ENCODE assay signal across 21 cellular contexts in genomic region chr11:66368484-66368883, GRCh38. TPM values are rescaled to one million over a fixed set of nuclear protein-coding genes. Genes with fewer than 3 reads are reported as not detected.
A peak's percentile ranks its signal among the peaks of the same experiment; 100 is the strongest.
DNase-seq lines count a peak whose midpoint lies in the region; ATAC-seq and TF ChIP-seq lines count a peak whose summit lies in the region.
"Had no signal": no experiment of that assay in that cellular context is flagged by ENCODE, and none has a peak within 500 bp of the region (broad histone marks: within the 10 kb centered on the region; RNA-seq: fewer than 3 reads in every experiment).

No MANE protein-coding gene starts in this region.

- peaks cover 27% of the 10 kb centered on the region for H3K4me1 ChIP-seq in A673 (ENCODE audit: insufficient read depth, low read length, poor library complexity, severe bottlenecking)
- peaks cover 19% of the 10 kb centered on the region for H3K4me1 ChIP-seq in NT2/D1 (ENCODE audit: insufficient read depth, insufficient read length)

- H3K9me3 ChIP-seq in A673 (ENCODE audit: low read depth, low read length, poor library complexity, severe bottlenecking): no peaks in the 10 kb centered on the region
- no peaks in the 10 kb centered on the region for H3K9me3 ChIP-seq in NT2/D1 (ENCODE audit: insufficient read depth, low read length)
- H3K9me3 ChIP-seq: adrenal gland, right atrium auricular region, stomach, transverse colon had no signal

- DNase-seq in A673 (ENCODE audit: low spot score) (no peak), NT2/D1 (ENCODE audit: low read depth, low spot score) (no peak), neural crest cell (ENCODE audit: low read depth, low spot score) (no peak), NCI-H82 (lab: John Stamatoyannopoulos, UW) (no peak)
- DNase-seq in activated CD4-positive, alpha-beta T cell treated with anti-CD3 and anti-CD28 coated beads, Interleukin-2, amount 10 ng/mL, durations not matched to agents 7 days and 5 days: no peak
- DNase-seq: ACHN; activated CD4-positive, alpha-beta memory T cell treated with anti-CD3 and anti-CD28 coated beads for 36 hours; activated CD4-positive, CD25-positive, alpha-beta regulatory T cell; activated gamma-delta T cell; adrenal gland; C1 segment of cervical spinal cord; NCI-H1048; NCI-H187 treated with DMSO at 0.1 percent for 48 hours; NCI-H748 treated with DMSO at 0.1 percent for 48 hours; stomach; T1000; transverse colon had no signal

- no TSS peak for BruUV-seq in A673 (replicated peaks; lab: Mats Ljungman, UMichigan)

- POLR2A ChIA-PET in A673 (lab: Charles Lee; ENCODE audit: low non-redundant PET): no interaction called here
- POLR2A ChIA-PET in activated CD4-positive, alpha-beta T cell treated with anti-CD3 and anti-CD28 coated beads, Interleukin-2, amount 10 ng/mL, durations not matched to agents 7 days and 5 days (lab: Charles Lee): no interaction called here

- peak overlapping the region; percentile 19 for H3K27ac Mint-ChIP-seq in neural crest cell (ENCODE audit: unreplicated experiment)
- no peak overlapping the region for H3K27ac Mint-ChIP-seq in activated CD4-positive, alpha-beta T cell treated with anti-CD3 and anti-CD28 coated beads, Interleukin-2, amount 10 ng/mL, durations not matched to agents 7 days and 5 days
- H3K27ac Mint-ChIP-seq: activated CD4-positive, alpha-beta memory T cell treated with anti-CD3 and anti-CD28 coated beads for 36 hours had no signal

- H3K27me3 Mint-ChIP-seq in neural crest cell (ENCODE audit: low read depth): peaks cover 5% of the 10 kb centered on the region
- no peaks in the 10 kb centered on the region for H3K27me3 Mint-ChIP-seq in activated CD4-positive, alpha-beta T cell treated with anti-CD3 and anti-CD28 coated beads, Interleukin-2, amount 10 ng/mL, durations not matched to agents 7 days and 5 days
- H3K27me3 Mint-ChIP-seq: activated CD4-positive, alpha-beta memory T cell treated with anti-CD3 and anti-CD28 coated beads for 36 hours had no signal

- intact Hi-C loops in A673 (cut with micrococcal nuclease; ENCODE audit: unreplicated experiment): no loop called here

- H3K4me3 ChIP-seq in A673 (ENCODE audit: low read depth, low read length, poor library complexity, severe bottlenecking): no peak overlapping the region
- no peak overlapping the region for H3K4me3 ChIP-seq in NT2/D1 (ENCODE audit: insufficient read length, low read depth)
- H3K4me3 ChIP-seq: adrenal gland, coronary artery, lung, right atrium auricular region, stomach, transverse colon had no signal

- H3K27ac ChIP-seq in A673 (ENCODE audit: low read depth, low read length, poor library complexity, severe bottlenecking): peak overlapping the region; percentile 83
- H3K27ac ChIP-seq: adrenal gland, coronary artery, right atrium auricular region, transverse colon had no signal

- no peaks in the 10 kb centered on the region for H3K9me3 Mint-ChIP-seq in neural crest cell
- no peaks in the 10 kb centered on the region for H3K9me3 Mint-ChIP-seq in activated CD4-positive, alpha-beta T cell treated with anti-CD3 and anti-CD28 coated beads, Interleukin-2, amount 10 ng/mL, durations not matched to agents 7 days and 5 days
- H3K9me3 Mint-ChIP-seq: activated CD4-positive, alpha-beta memory T cell treated with anti-CD3 and anti-CD28 coated beads for 36 hours had no signal

- no peaks in the 10 kb centered on the region for H3K27me3 ChIP-seq in A673 (replicated peaks; ENCODE audit: insufficient read depth, low read depth, low read length, poor library complexity)
- H3K27me3 ChIP-seq in NT2/D1 (ENCODE audit: insufficient read depth, insufficient read length): no peaks in the 10 kb centered on the region
- H3K27me3 ChIP-seq: right atrium auricular region had no signal

- H3K4me1 Mint-ChIP-seq in neural crest cell: peaks cover 27% of the 10 kb centered on the region
- peaks cover 24% of the 10 kb centered on the region for H3K4me1 Mint-ChIP-seq in activated CD4-positive, alpha-beta T cell treated with anti-CD3 and anti-CD28 coated beads, Interleukin-2, amount 10 ng/mL, durations not matched to agents 7 days and 5 days

- CTCF ChIA-PET in A673 (lab: Charles Lee): no interaction called here
- CTCF ChIA-PET in activated CD4-positive, alpha-beta T cell treated with anti-CD3 and anti-CD28 coated beads, Interleukin-2, amount 10 ng/mL, durations not matched to agents 7 days and 5 days (lab: Charles Lee): no interaction called here

- TF ChIP-seq CTCF in A673 (conservative IDR thresholded peaks at IDR 0.05; ENCODE audit: low read depth, low read length) (no peak), neural crest cell (conservative IDR thresholded peaks at IDR 0.05) (no peak)

- peak overlapping the region; percentile 74 for H3K4me3 Mint-ChIP-seq in neural crest cell
- H3K4me3 Mint-ChIP-seq in activated CD4-positive, alpha-beta T cell treated with anti-CD3 and anti-CD28 coated beads, Interleukin-2, amount 10 ng/mL, durations not matched to agents 7 days and 5 days: no peak overlapping the region
- H3K4me3 Mint-ChIP-seq: activated CD4-positive, alpha-beta memory T cell treated with anti-CD3 and anti-CD28 coated beads for 36 hours had no signal

- H3K36me3 Mint-ChIP-seq in neural crest cell (ENCODE audit: low read depth): peaks cover 15% of the 10 kb centered on the region
- H3K36me3 Mint-ChIP-seq in activated CD4-positive, alpha-beta T cell treated with anti-CD3 and anti-CD28 coated beads, Interleukin-2, amount 10 ng/mL, durations not matched to agents 7 days and 5 days (ENCODE audit: low read depth): no peaks in the 10 kb centered on the region

- peak overlapping the region; percentile 22 for H3K9ac ChIP-seq in NT2/D1 (ENCODE audit: insufficient read length, low read depth)

- ATAC-seq in HG03378 (IDR thresholded peaks at IDR 0.05; ENCODE audit: unreplicated experiment): no peak

- peaks cover 61% of the 10 kb centered on the region for H3K36me3 ChIP-seq in A673 (ENCODE audit: insufficient read depth, low read length, poor library complexity, severe bottlenecking)
- peaks cover 56% of the 10 kb centered on the region for H3K36me3 ChIP-seq in NT2/D1 (ENCODE audit: insufficient read depth, insufficient read length, low read length)
- H3K36me3 ChIP-seq: adrenal gland, stomach, transverse colon had no signal

RNA-seq across cellular contexts. Expression of gene SLC29A2, which starts 3.1 kb away (rescaled TPM):
- total RNA-seq in A673 (2021) (60.4 and 62.4 TPM in 2 replicates), neural crest cell (38.7 and 39.5 TPM in 2 replicates)
- total RNA-seq in activated CD4-positive, alpha-beta T cell treated with anti-CD3 and anti-CD28 coated beads, Interleukin-2, amount 10 ng/mL, durations not matched to agents 7 days and 5 days: 1 to 10 TPM; 8.3 to 8.9 TPM

RNA-seq across cellular contexts. Expression of gene B4GAT1, which starts 21.1 kb away (rescaled TPM):
- total RNA-seq in A673 (2021) (47.1 and 53.6 TPM in 2 replicates), neural crest cell (43.3 and 43.8 TPM in 2 replicates)
- 1 to 10 TPM; 8.5 to 9.4 TPM for total RNA-seq in activated CD4-positive, alpha-beta T cell treated with anti-CD3 and anti-CD28 coated beads, Interleukin-2, amount 10 ng/mL, durations not matched to agents 7 days and 5 days

RNA-seq across cellular contexts. Expression of gene BRMS1, which starts 23.6 kb away (rescaled TPM):
- total RNA-seq in A673 (2021) (76.8 and 93.5 TPM in 2 replicates), neural crest cell (40.2 and 49.0 TPM in 2 replicates)
- total RNA-seq in activated CD4-positive, alpha-beta T cell treated with anti-CD3 and anti-CD28 coated beads, Interleukin-2, amount 10 ng/mL, durations not matched to agents 7 days and 5 days: 10 to 100 TPM; 47.4 to 48.0 TPM

RNA-seq across cellular contexts. Expression of gene RIN1, which starts 32.2 kb away (rescaled TPM):
- total RNA-seq in A673 (2021) (4.9 and 6.4 TPM in 2 replicates), neural crest cell (3.7 and 4.3 TPM in 2 replicates)
- total RNA-seq in activated CD4-positive, alpha-beta T cell treated with anti-CD3 and anti-CD28 coated beads, Interleukin-2, amount 10 ng/mL, durations not matched to agents 7 days and 5 days: 1 to 10 TPM; 1.1 to 1.6 TPM

RNA-seq across cellular contexts. Expression of gene CD248, which starts 51.6 kb away (rescaled TPM):
- total RNA-seq in A673 (2021) (97.8 and 111 TPM in 2 replicates), neural crest cell (4.2 and 4.8 TPM in 2 replicates)
- total RNA-seq in activated CD4-positive, alpha-beta T cell treated with anti-CD3 and anti-CD28 coated beads, Interleukin-2, amount 10 ng/mL, durations not matched to agents 7 days and 5 days: 1 to 10 TPM; 2.4 to 2.5 TPM
- total RNA-seq: activated CD4-positive, alpha-beta memory T cell treated with anti-CD3 and anti-CD28 coated beads for 36 hours had no signal
